ENCODE assay signal across 1 cellular context in the genomic region with DNA sequence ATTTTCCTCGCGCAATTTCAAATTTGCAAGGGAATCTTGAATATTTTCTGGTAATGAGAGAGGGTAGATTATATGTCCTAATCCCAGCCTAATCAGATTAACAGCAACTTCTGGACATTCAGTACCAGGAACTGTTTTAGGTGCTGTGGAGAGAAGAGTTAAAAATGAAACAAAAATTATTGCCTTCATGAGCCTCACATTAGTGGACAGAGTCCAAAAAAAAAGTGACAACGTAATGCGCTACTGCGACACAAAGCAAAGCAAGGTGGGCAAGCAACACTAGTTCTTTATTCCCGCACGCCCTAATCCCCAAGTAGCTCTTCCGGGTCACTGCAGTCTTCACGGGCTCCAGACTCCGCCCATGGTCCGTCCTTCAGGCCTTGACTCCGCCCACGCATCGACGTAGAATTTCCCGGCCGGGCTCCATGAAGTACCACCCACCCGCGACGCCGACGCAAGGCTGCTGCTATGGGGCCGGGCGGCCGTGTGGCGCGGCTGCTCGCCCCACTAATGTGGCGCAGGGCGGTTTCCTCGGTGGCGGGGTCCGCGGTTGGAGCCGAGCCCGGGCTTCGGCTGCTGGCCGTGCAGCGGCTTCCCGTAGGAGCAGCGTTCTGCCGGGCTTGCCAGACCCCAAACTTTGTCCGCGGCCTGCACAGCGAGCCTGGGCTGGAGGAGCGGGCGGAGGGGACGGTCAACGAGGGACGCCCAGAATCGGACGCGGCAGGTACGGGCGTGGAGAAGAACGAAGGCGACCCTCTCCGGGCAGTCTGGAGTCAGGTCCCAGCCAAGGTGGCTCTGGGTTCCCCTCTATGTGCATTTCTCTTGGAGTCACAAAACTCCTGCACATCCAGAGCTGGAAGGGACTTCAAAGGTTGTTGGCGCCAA.
A peak's percentile ranks its signal among the peaks of the same experiment; 100 is the strongest.
TF ChIP-seq lines count a peak whose summit lies in the region.

Gene MALSU1 (plus strand): TSS at position 455 of the 885 bp plus-strand sequence. CDS start 14 bp downstream, at position 469.

TF ChIP-seq in HepG2, 621 proteins besides CTCF, POLR2A, EP300 and RAD21 (continued from another document):
- TF ChIP-seq, protein P1, sequence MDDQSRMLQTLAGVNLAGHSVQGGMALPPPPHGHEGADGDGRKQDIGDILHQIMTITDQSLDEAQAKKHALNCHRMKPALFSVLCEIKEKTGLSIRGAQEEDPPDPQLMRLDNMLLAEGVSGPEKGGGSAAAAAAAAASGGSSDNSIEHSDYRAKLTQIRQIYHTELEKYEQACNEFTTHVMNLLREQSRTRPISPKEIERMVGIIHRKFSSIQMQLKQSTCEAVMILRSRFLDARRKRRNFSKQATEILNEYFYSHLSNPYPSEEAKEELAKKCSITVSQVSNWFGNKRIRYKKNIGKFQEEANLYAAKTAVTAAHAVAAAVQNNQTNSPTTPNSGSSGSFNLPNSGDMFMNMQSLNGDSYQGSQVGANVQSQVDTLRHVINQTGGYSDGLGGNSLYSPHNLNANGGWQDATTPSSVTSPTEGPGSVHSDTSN (CRISPR knock-in tag; IDR thresholded peaks at IDR 0.05; ENCODE audit: borderline replicate concordance): 0 out of 2 replicates have a peak, but pooled peaks have one; percentile 47
- TF ChIP-seq ZNF337 (CRISPR knock-in tag; IDR thresholded peaks at IDR 0.05; ENCODE audit: borderline replicate concordance, low read depth) (no peak), SMARCE1 (IDR thresholded peaks at IDR 0.05; ENCODE audit: borderline replicate concordance) (no peak), KDM5B (CRISPR knock-in tag; IDR thresholded peaks at IDR 0.05; ENCODE audit: borderline replicate concordance) (peak; percentile 94), PRDM10 (CRISPR knock-in tag; IDR thresholded peaks at IDR 0.05; ENCODE audit: low read depth) (no peak), REPIN1 (CRISPR knock-in tag; IDR thresholded peaks at IDR 0.05; ENCODE audit: borderline replicate concordance, low read depth) (peak; percentile 88)
TF ChIP-seq in HepG2: peak in this region for 275.
